Comparison of ENCODE assay signal across 1 cellular context in the genomic region with DNA sequence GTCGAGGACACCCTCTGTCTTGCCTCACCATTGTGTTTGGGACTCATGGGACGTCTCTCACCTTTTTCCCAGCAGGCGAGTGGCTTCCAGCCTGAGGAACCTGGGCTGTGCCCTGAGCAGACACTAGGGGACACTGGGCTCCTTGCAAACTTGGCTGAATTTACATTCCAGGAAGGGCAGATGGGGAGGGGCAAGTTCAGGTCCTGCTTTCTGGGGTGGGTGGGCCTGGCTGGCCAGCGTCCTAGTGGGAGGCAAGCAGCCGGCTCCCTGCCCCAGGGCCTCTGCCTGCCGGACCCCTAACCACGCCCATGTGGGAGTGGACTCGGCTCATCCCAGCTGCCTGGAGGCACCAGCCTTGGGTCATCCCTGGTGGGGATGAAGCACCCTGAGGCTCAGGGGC.
TF ChIP-seq lines count a peak whose summit lies in the region.

No MANE protein-coding gene starts in this region.

TF ChIP-seq in H1, 55 proteins besides CTCF, POLR2A, EP300 and RAD21:
- TF ChIP-seq CREB1 (IDR thresholded peaks at IDR 0.05): no peak
- TF ChIP-seq TBP (IDR thresholded peaks at IDR 0.05; ENCODE audit: low read depth, low read length): peak; percentile 24; the same call in 1 of the 2 replicates
- TF ChIP-seq TEAD4 (IDR thresholded peaks at IDR 0.05; ENCODE audit: low read depth, low read length): peak; percentile 93
